In the genomic region with DNA sequence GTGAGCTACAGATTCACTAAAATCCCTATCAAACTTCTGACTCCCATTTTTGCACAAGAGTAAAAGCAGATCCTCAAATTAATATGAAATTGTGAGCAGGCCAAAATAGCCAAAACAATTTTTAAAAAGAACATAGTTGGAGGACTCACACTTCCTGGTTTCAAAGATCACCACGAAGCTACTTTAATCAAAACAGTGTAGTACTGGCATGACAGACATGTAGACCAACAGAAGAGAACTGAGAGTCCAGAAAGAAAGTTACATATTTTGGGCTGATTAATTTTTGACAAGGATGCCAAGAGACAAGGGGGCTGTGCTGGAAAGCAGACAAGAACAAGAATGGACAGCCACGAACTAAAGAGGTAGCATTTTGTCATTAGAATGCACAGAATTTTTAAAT, we compare ENCODE assay signal across 9 cellular contexts. TPM values are rescaled to one million over a fixed set of nuclear protein-coding genes. Genes with fewer than 3 reads are reported as not detected.
DNase-seq lines count a peak whose midpoint lies in the region; ATAC-seq and TF ChIP-seq lines count a peak whose summit lies in the region.
"Had no signal": no experiment of that assay in that cellular context is flagged by ENCODE, and none has a peak within 500 bp of the region (broad histone marks: within the 10 kb centered on the region; RNA-seq: fewer than 3 reads in every experiment).

No MANE protein-coding gene starts in this region.

- H3K27ac Mint-ChIP-seq in MCF 10A (ENCODE audit: low read depth, unreplicated experiment): peak overlapping the region; percentile 86

- H3K4me3 Mint-ChIP-seq in MCF 10A (ENCODE audit: unreplicated experiment): no peak overlapping the region
- H3K4me3 Mint-ChIP-seq: nephron had no signal

- ATAC-seq in GM19035 (IDR thresholded peaks at IDR 0.05; ENCODE audit: unreplicated experiment): peak; percentile 52
- ATAC-seq in HG02885 (IDR thresholded peaks at IDR 0.05; ENCODE audit: poor library complexity, unreplicated experiment): peak; percentile 65
- ATAC-seq in HG03342 (IDR thresholded peaks at IDR 0.05; ENCODE audit: unreplicated experiment): no peak

- H3K27me3 ChIP-seq in skeletal muscle satellite cell (ENCODE audit: control insufficient read depth, insufficient read depth, low read length): no peaks in the 10 kb centered on the region

- peaks cover 53% of the 10 kb centered on the region for H3K4me1 ChIP-seq in skeletal muscle satellite cell (ENCODE audit: control insufficient read depth, insufficient read depth, low read length)

- H3K4me3 ChIP-seq in skeletal muscle satellite cell (ENCODE audit: low read length): no peak overlapping the region

- H3K9me3 ChIP-seq in skeletal muscle satellite cell (replicated peaks; ENCODE audit: low read length): no peaks in the 10 kb centered on the region

- H3K9ac ChIP-seq in skeletal muscle satellite cell (ENCODE audit: low read depth, low read length): no peak overlapping the region

- no peaks in the 10 kb centered on the region for H3K36me3 ChIP-seq in skeletal muscle satellite cell (ENCODE audit: insufficient read depth, low read length)

- CTCF ChIA-PET in MCF 10A (lab: Yijun Ruan, JAX): interaction anchor here (0.6 to 13.9 kb wide), 8 partner anchors 11 to 237 kb away, joined by 3 to 113 read pairs (median 3); no protein-coding TSS in a partner anchor

- no peak for TF ChIP-seq CTCF in MCF 10A (IDR thresholded peaks at IDR 0.05; ENCODE audit: unreplicated experiment)

- DNase-seq in MCF 10A (ENCODE audit: unreplicated experiment) (no peak), 8988T (no peak), glomerular visceral epithelial cell (ENCODE audit: extremely low spot score) (no peak)
- DNase-seq in activated naive CD4-positive, alpha-beta T cell (lab: John Stamatoyannopoulos, UW): no peak

- intact Hi-C loops in MCF 10A (cut with micrococcal nuclease): no loop called here

- no peaks in the 10 kb centered on the region for H3K9me3 Mint-ChIP-seq in MCF 10A (ENCODE audit: unreplicated experiment)
- H3K9me3 Mint-ChIP-seq: nephron had no signal

- peaks cover 4% of the 10 kb centered on the region for H3K36me3 Mint-ChIP-seq in MCF 10A (ENCODE audit: insufficient read depth, unreplicated experiment)

- BruUV-seq in MCF 10A (replicated peaks; lab: Mats Ljungman, UMichigan): no TSS peak

- H3K4me2 ChIP-seq in skeletal muscle satellite cell (ENCODE audit: low read length): peak overlapping the region; percentile 32

- POLR2A ChIA-PET in MCF 10A (lab: Yijun Ruan, JAX): interaction anchor here (0.6 to 6.8 kb wide), 6 partner anchors 11 to 247 kb away, joined by 3 to 33 read pairs (median 3); a partner anchor contains a TSS

- no peaks in the 10 kb centered on the region for H3K27me3 Mint-ChIP-seq in MCF 10A (ENCODE audit: insufficient read depth, unreplicated experiment)

- peaks cover 69% of the 10 kb centered on the region for H3K4me1 Mint-ChIP-seq in MCF 10A (ENCODE audit: insufficient read depth, unreplicated experiment)

RNA-seq across cellular contexts. Expression of a gene that starts 14.2 kb away (rescaled TPM):
- 76.1 and 79.8 TPM in 2 replicates for total RNA-seq in MCF 10A (2022)
- total RNA-seq in skeletal muscle satellite cell (2012; rRNA removed): 64.7 and 93.0 TPM in 2 replicates
